ENCODE assay signal across 1 cellular context in the genomic region with DNA sequence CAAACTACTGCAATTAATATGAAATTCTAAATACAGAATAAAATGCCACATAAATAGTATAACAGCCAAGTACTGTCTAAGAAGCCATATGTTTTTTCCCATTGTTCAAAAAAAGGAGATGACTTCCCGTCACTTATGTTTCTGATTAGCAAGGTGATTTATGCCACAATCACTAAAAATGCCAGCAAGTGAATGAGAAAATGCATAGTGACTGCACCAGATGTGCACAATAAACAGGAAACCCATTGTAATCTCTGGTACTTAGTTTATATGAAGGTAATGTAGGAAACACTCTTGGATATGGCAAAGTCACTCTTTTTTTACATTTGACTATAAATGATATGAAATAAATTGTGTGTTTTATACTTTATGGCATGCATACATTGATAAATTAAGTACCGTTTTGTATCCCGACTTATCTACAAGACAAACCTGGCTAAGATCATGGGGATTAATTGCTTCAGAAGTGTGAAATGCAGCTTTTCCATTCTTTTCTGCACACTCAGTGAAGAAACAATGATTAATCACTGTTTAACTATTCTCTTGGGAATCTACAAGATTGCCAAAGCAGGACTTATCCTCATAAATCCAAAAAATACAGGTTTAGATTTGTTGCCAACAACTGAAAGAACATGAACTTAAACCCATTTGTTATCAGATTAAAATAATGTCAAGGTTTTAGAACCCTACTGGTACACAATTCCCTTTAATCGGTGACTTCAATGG.
TF ChIP-seq lines count a peak whose summit lies in the region.

No MANE protein-coding gene starts in this region.

TF ChIP-seq in SK-N-SH, 30 proteins besides CTCF, POLR2A, EP300 and RAD21 (continued from another document):
- TF ChIP-seq, protein P1, sequence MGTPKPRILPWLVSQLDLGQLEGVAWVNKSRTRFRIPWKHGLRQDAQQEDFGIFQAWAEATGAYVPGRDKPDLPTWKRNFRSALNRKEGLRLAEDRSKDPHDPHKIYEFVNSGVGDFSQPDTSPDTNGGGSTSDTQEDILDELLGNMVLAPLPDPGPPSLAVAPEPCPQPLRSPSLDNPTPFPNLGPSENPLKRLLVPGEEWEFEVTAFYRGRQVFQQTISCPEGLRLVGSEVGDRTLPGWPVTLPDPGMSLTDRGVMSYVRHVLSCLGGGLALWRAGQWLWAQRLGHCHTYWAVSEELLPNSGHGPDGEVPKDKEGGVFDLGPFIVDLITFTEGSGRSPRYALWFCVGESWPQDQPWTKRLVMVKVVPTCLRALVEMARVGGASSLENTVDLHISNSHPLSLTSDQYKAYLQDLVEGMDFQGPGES (IDR thresholded peaks at IDR 0.05; ENCODE audit: low read depth, low read length): no peak
